Comparison of ENCODE assay signal across 9 cellular contexts in genomic region chr7:159215053-159215452, GRCh38.
"Had no signal": no experiment of that assay in that cellular context is flagged by ENCODE, and none has a peak within 500 bp of the region (broad histone marks: within the 10 kb centered on the region; RNA-seq: fewer than 3 reads in every experiment).

No MANE protein-coding gene starts in this region.

- H3K27ac ChIP-seq: GM23248, HL-60 had no signal

- H3K9ac ChIP-seq: GM23248 had no signal

- H3K36me3 ChIP-seq: HAP-1 had no signal

- H3K4me3 Mint-ChIP-seq: HFFc6, IgD-negative memory B cell had no signal

- H3K4me3 ChIP-seq: GM23248, HAP-1 had no signal

- H3K4me1 ChIP-seq: HAP-1 had no signal

- H3K9me3 ChIP-seq: HAP-1 had no signal

- H3K27ac Mint-ChIP-seq: HFFc6, IgD-negative memory B cell had no signal

- ATAC-seq: HCT116, HepG2 had no signal

- H3K4me1 Mint-ChIP-seq: IgD-negative memory B cell had no signal

- DNase-seq: GM23248, GOT3, H7, HFFc6 had no signal

- H3K9me3 Mint-ChIP-seq: IgD-negative memory B cell had no signal
